ENCODE assay signal across 8 cellular contexts in genomic region chr12:110109037-110109836, GRCh38. TPM values are rescaled to one million over a fixed set of nuclear protein-coding genes. Genes with fewer than 3 reads are reported as not detected.
DNase-seq lines count a peak whose midpoint lies in the region; ATAC-seq and TF ChIP-seq lines count a peak whose summit lies in the region.

No MANE protein-coding gene starts in this region.

- WGBS in mammary epithelial cell (ENCODE audit: low coverage, missing lambda C conversion rate), result 5% methylated on average over 10 of the region's 13 CpGs

- peak; percentile 89 for DNase-seq in mammary epithelial cell
- DNase-seq in left colon, result peak; percentile 30 to 81
- DNase-seq in thoracic aorta (ENCODE audit: low spot score), result peak; percentile 74
- DNase-seq in NK-92 (lab: John Stamatoyannopoulos, UW; ENCODE audit: unreplicated experiment), result no peak
- DNase-seq in activated CD4-positive, CD25-positive, alpha-beta regulatory T cell (lab: John Stamatoyannopoulos, UW), result no peak
- DNase-seq in A673 (ENCODE audit: low spot score), result no peak

- POLR2A ChIA-PET in A673 (lab: Charles Lee; ENCODE audit: low non-redundant PET), result no interaction called here

- peaks cover 31% of the 10 kb centered on the region for H3K4me1 ChIP-seq in mammary epithelial cell (ENCODE audit: insufficient read depth, low read length)
- H3K4me1 ChIP-seq in thoracic aorta (ENCODE audit: control insufficient read depth in 1 of 2, low read depth in 2 of 2), result peaks cover 30 to 60% of the 10 kb centered on the region in 2 donors
- peaks cover 8% of the 10 kb centered on the region for H3K4me1 ChIP-seq in A673 (ENCODE audit: insufficient read depth, low read length, poor library complexity, severe bottlenecking)

- H3K27ac ChIP-seq in mammary epithelial cell (ENCODE audit: insufficient read depth, low read depth, low read length), result peak overlapping the region; percentile 26
- H3K27ac ChIP-seq in thoracic aorta, result peak overlapping the region; percentile 83 to 90
- no peak overlapping the region for H3K27ac ChIP-seq in A673 (ENCODE audit: low read depth, low read length, poor library complexity, severe bottlenecking)

- H3K9me3 ChIP-seq in mammary epithelial cell (replicated peaks; ENCODE audit: insufficient read depth, low read length), result no peaks in the 10 kb centered on the region
- no peaks in the 10 kb centered on the region for H3K9me3 ChIP-seq in thoracic aorta
- H3K9me3 ChIP-seq in A673 (ENCODE audit: low read depth, low read length, poor library complexity, severe bottlenecking), result no peaks in the 10 kb centered on the region

- H3K36me3 ChIP-seq in mammary epithelial cell (ENCODE audit: insufficient read depth, low read length), result no peaks in the 10 kb centered on the region
- no peaks in the 10 kb centered on the region for H3K36me3 ChIP-seq in thoracic aorta
- H3K36me3 ChIP-seq in A673 (ENCODE audit: insufficient read depth, low read length, poor library complexity, severe bottlenecking), result no peaks in the 10 kb centered on the region

- no peaks in the 10 kb centered on the region for H4K20me1 ChIP-seq in mammary epithelial cell (ENCODE audit: insufficient read depth, low read length)

- H3K9ac ChIP-seq in mammary epithelial cell (ENCODE audit: insufficient read depth, low read length), result peak overlapping the region; percentile 18

- ATAC-seq in left colon (peak; percentile 22), thoracic aorta (ENCODE audit: insufficient number of reproducible peaks, low FRiP score, low read depth) (peak; percentile 76), HG02870 (IDR thresholded peaks at IDR 0.05; ENCODE audit: unreplicated experiment) (no peak)

- CTCF ChIA-PET in mammary epithelial cell (lab: Charles Lee; ENCODE audit: low non-redundant PET), result interaction anchor here (0.6 kb wide), 1 partner anchor 194 kb away, joined by 3 read pairs; no protein-coding TSS in a partner anchor
- CTCF ChIA-PET in A673 (lab: Charles Lee), result no interaction called here

- TF ChIP-seq CTCF in mammary epithelial cell (conservative IDR thresholded peaks at IDR 0.05 in 1 of 2, IDR thresholded peaks at IDR 0.05 in 1 of 2; ENCODE audit: extremely low read depth in 1 of 2, insufficient read depth in 1 of 2, low read depth in 1 of 2, low read length in 2 of 2), result no peak
- no peak for TF ChIP-seq CTCF in thoracic aorta (IDR thresholded peaks at IDR 0.05)
- no peak for TF ChIP-seq CTCF in A673 (conservative IDR thresholded peaks at IDR 0.05; ENCODE audit: low read depth, low read length)

- H3K4me3 ChIP-seq in mammary epithelial cell (replicated peaks in 1 of 3; ENCODE audit: insufficient read depth in 1 of 3, low read depth in 2 of 3, low read length in 3 of 3) (peak overlapping the region in 1 of 3 experiments; percentile 25), thoracic aorta (peak overlapping the region; percentile 34), A673 (ENCODE audit: low read depth, low read length, poor library complexity, severe bottlenecking) (no peak overlapping the region)

- peak overlapping the region; percentile 87 for H2AFZ ChIP-seq in mammary epithelial cell (ENCODE audit: low read depth, low read length)

- no peaks in the 10 kb centered on the region for H3K27me3 ChIP-seq in mammary epithelial cell (ENCODE audit: insufficient read depth, low read length)
- H3K27me3 ChIP-seq in thoracic aorta (replicated peaks; ENCODE audit: insufficient read depth), result no peaks in the 10 kb centered on the region
- no peaks in the 10 kb centered on the region for H3K27me3 ChIP-seq in A673 (replicated peaks; ENCODE audit: insufficient read depth, low read depth, low read length, poor library complexity)

- 0 out of 2 replicates have a peak, but pooled peaks have one; percentile 44 for TF ChIP-seq EP300 in Ishikawa (IDR thresholded peaks at IDR 0.05; ENCODE audit: borderline replicate concordance)

- peak overlapping the region; percentile 71 for H3K4me2 ChIP-seq in mammary epithelial cell (ENCODE audit: insufficient read depth, low read depth, low read length)

- intact Hi-C loops in mammary epithelial cell (cut with micrococcal nuclease) (no loop called here), left colon (cut with DNase I, micrococcal nuclease) (no loop called here), A673 (cut with micrococcal nuclease; ENCODE audit: unreplicated experiment) (no loop called here)

- no peaks in the 10 kb centered on the region for H3K79me2 ChIP-seq in mammary epithelial cell (ENCODE audit: insufficient read depth, low read length)

- BruUV-seq in mammary epithelial cell (replicated peaks; lab: Mats Ljungman, UMichigan), result no TSS peak
- BruUV-seq in A673 (replicated peaks; lab: Mats Ljungman, UMichigan), result no TSS peak

- in situ Hi-C loops in mammary epithelial cell (cut with MboI; ENCODE audit: low sequenced_read_pairs in 2 of 2), result loop anchor here in 1 of 2 donors (10.0 kb wide), 1 partner anchor 116 kb away; no protein-coding TSS in a partner anchor

- dilution Hi-C loops in mammary epithelial cell (cut with HindIII; ENCODE audit: low sequenced_read_pairs), result no loop called here

- no peak for TF ChIP-seq RAD21 in Ishikawa (IDR thresholded peaks at IDR 0.05; ENCODE audit: low read depth)

TF ChIP-seq in Ishikawa, 13 proteins besides CTCF, POLR2A, EP300 and RAD21:
- TF ChIP-seq CEBPB (IDR thresholded peaks at IDR 0.05) (peak; percentile 85), TAF1 (IDR thresholded peaks at IDR 0.05; ENCODE audit: low read depth) (no peak), MAX (IDR thresholded peaks at IDR 0.05) (0 out of 2 replicates have a peak, but pooled peaks have one; percentile 34), FOXM1 (IDR thresholded peaks at IDR 0.05; ENCODE audit: borderline replicate concordance, low read depth) (no peak), TCF12 (IDR thresholded peaks at IDR 0.05; ENCODE audit: low read depth) (no peak), NFIC (IDR thresholded peaks at IDR 0.05) (no peak)

RNA-seq across cellular contexts. Expression of gene IFT81, which starts 14.9 kb away (rescaled TPM):
- total RNA-seq in mammary epithelial cell (10 to 100 TPM in 1 of 2 donors, 1 to 10 TPM in 1; 8.8 to 11.8 TPM), left colon (1 to 10 TPM; 4.8 to 5.1 TPM), thoracic aorta (10 to 100 TPM in 1 of 2 donors, 1 to 10 TPM in 1; 9.3 to 17.4 TPM), A673 (2021) (32.9 and 37.3 TPM in 2 replicates)
- 3.4 TPM for polyA plus RNA-seq in mammary epithelial cell
- 8.3 TPM for polyA minus RNA-seq in mammary epithelial cell

Comparison
In these comparisons a context has a peak if more than half of its experiments do, and no peak if none do; other contexts are left out.
1. DNase-seq: peak in mammary epithelial cell (single experiment), left colon (2 of 2) and thoracic aorta (single experiment); none in NK-92 (single experiment), activated CD4-positive, CD25-positive, alpha-beta regulatory T cell (0 of 4) and A673 (single experiment).